ENCODE assay signal across 18 cellular contexts in genomic region chr2:44679584-44679983, GRCh38.
DNase-seq lines count a peak whose midpoint lies in the region; ATAC-seq, FAIRE-seq and TF ChIP-seq lines count a peak whose summit lies in the region.
"Had no signal": no experiment of that assay in that cellular context is flagged by ENCODE, and none has a peak within 500 bp of the region (broad histone marks: within the 10 kb centered on the region; RNA-seq: fewer than 3 reads in every experiment).

No MANE protein-coding gene starts in this region.

- TF ChIP-seq POLR2A in H1 (IDR thresholded peaks at IDR 0.05; ENCODE audit: control extremely low read depth in 1 of 2, low read depth in 2 of 2, low read length in 2 of 2): no peak
- no peak for TF ChIP-seq POLR2A in gastrocnemius medialis (IDR thresholded peaks at IDR 0.05)

- no peaks in the 10 kb centered on the region for H3K23me2 ChIP-seq in H1 (ENCODE audit: low read depth, low read length)

- H3K79me2 ChIP-seq in H1 (ENCODE audit: control insufficient read depth in 1 of 2, insufficient read depth in 2 of 2, low read length in 2 of 2): no peaks in the 10 kb centered on the region

- no peak overlapping the region for H2BK5ac ChIP-seq in H1 (ENCODE audit: low read depth, low read length)

- H3K36me3 ChIP-seq in H1 (ENCODE audit: control insufficient read depth in 2 of 4, insufficient read depth in 4 of 4, low read length in 3 of 4) (no peaks in the 10 kb centered on the region), gastrocnemius medialis (no peaks in the 10 kb centered on the region)

- ATAC-seq in Right ventricle myocardium superior (ENCODE audit: poor library complexity) (peak; percentile 90), gastrocnemius medialis (peak; percentile 93 to 99), HG02678 (IDR thresholded peaks at IDR 0.05; ENCODE audit: unreplicated experiment) (no peak)
- ATAC-seq: GM12878, Panc1 had no signal

- H3K56ac ChIP-seq in H1 (replicated peaks; ENCODE audit: insufficient read length, low read depth, low read length): no peak overlapping the region

- H4K91ac ChIP-seq in H1 (replicated peaks; ENCODE audit: insufficient read length, low read length): no peak overlapping the region

- H3K79me1 ChIP-seq in H1 (ENCODE audit: low read depth, low read length): 0 out of 2 replicates have a peak, but pooled peaks cover 2% of the 10 kb centered on the region

- H3K4ac ChIP-seq in H1 (replicated peaks; ENCODE audit: insufficient read length, low read depth, low read length): no peak overlapping the region

- 82% methylated on average over 4 of the region's 4 CpGs; no CpG with 5 or more reads in 1 of the 2 experiments for WGBS in H1 (ENCODE audit: extremely low coverage in 1 of 2, insufficient coverage in 1 of 2, insufficient read length in 1 of 2, insufficient replicate concordance in 2 of 2, low coverage in 1 of 2, low lambda C conversion rate in 2 of 2, missing lambda C conversion rate in 1 of 2), 2 experiments

- DNase-seq in DMS153 treated with DMSO at 0.1 percent for 48 hours (lab: John Stamatoyannopoulos, UW; ENCODE audit: unreplicated experiment): peak; percentile 15
- no peak for DNase-seq in DMS153 (lab: John Stamatoyannopoulos, UW)
- no peak for DNase-seq in Right ventricle myocardium superior
- no peak for DNase-seq in cardiac septum (ENCODE audit: low spot score)
- DNase-seq in H1 (ENCODE audit: low read depth in 1 of 2, low spot score in 2 of 2): no peak
- peak in 1 of 2 donors; percentile 19 for DNase-seq in gastrocnemius medialis
- no peak for DNase-seq in dorsolateral prefrontal cortex
- DNase-seq: 8988T, COR-L47, DMS79, HCEC 1CT, NCI-H1694, NCI-H748 treated with DMSO at 0.1 percent for 48 hours, SHP77 had no signal

- H2BK12ac ChIP-seq in H1 (ENCODE audit: low read depth, low read length): no peak overlapping the region

- in situ Hi-C loops in gastrocnemius medialis (cut with MboI; ENCODE audit: low sequenced_read_pairs in 4 of 4): no loop called here

- no peak overlapping the region for H3K14ac ChIP-seq in H1 (ENCODE audit: insufficient read length)

- no peak overlapping the region for H2AK5ac ChIP-seq in H1 (ENCODE audit: low read depth, low read length)

- no peaks in the 10 kb centered on the region for H3K9me3 ChIP-seq in H1 (ENCODE audit: insufficient read depth in 2 of 2, low read depth in 1 of 2, low read length in 1 of 2)
- H3K9me3 ChIP-seq in gastrocnemius medialis: no peaks in the 10 kb centered on the region

- H2BK120ac ChIP-seq in H1 (replicated peaks; ENCODE audit: low read depth, low read length): no peak overlapping the region

- H3K27me3 ChIP-seq in H1 (replicated peaks in 1 of 4; ENCODE audit: control insufficient read depth in 3 of 4, extremely low read depth in 1 of 4, insufficient read depth in 3 of 4, low read length in 3 of 4) (no peaks in the 10 kb centered on the region), gastrocnemius medialis (no peaks in the 10 kb centered on the region), dorsolateral prefrontal cortex (no peaks in the 10 kb centered on the region)

- H3K23ac ChIP-seq in H1 (ENCODE audit: insufficient read length): no peak overlapping the region

- no peak for TF ChIP-seq EP300 in H1 (IDR thresholded peaks at IDR 0.05; ENCODE audit: borderline replicate concordance in 1 of 2, low read depth in 2 of 2, low read length in 2 of 2)

- no peak overlapping the region for H2BK20ac ChIP-seq in H1 (ENCODE audit: low read length)

- H3K4me2 ChIP-seq in H1 (ENCODE audit: insufficient read depth in 1 of 2, low read depth in 2 of 2, low read length in 2 of 2): no peak overlapping the region

- CTCF ChIA-PET in H1 (lab: Charles Lee; ENCODE audit: partially characterized antibody): no interaction called here

- H3K27ac ChIP-seq in H1 (ENCODE audit: low read depth, low read length): no peak overlapping the region
- peak overlapping the region; percentile 25 to 67 (median 56) for H3K27ac ChIP-seq in gastrocnemius medialis
- H3K27ac ChIP-seq in dorsolateral prefrontal cortex: no peak overlapping the region
- H3K27ac ChIP-seq: C4-2B had no signal

- TF ChIP-seq CTCF in H1 (IDR thresholded peaks at IDR 0.05; ENCODE audit: control extremely low read depth in 1 of 3, insufficient read depth in 1 of 3, low read depth in 1 of 3, low read length in 3 of 3) (no peak), gastrocnemius medialis (IDR thresholded peaks at IDR 0.05 in 4 of 5, conservative IDR thresholded peaks at IDR 0.05 in 1 of 5) (no peak), dorsolateral prefrontal cortex (IDR thresholded peaks at IDR 0.05 in 54 of 56, conservative IDR thresholded peaks at IDR 0.05 in 2 of 56; ENCODE audit: low read depth in 1 of 56, partially characterized antibody in 56 of 56) (no peak)

- POLR2A ChIA-PET in H1 (lab: Charles Lee; ENCODE audit: partially characterized antibody): no interaction called here

- H3K4me1 ChIP-seq in H1 (replicated peaks in 1 of 4; ENCODE audit: control insufficient read depth in 3 of 4, insufficient read depth in 4 of 4, low read length in 3 of 4): peaks cover 0 to 15% (median 7%) of the 10 kb centered on the region in 4 experiments; a peak in 5 of 7 replicates
- H3K4me1 ChIP-seq in gastrocnemius medialis: peaks cover 21 to 22% of the 10 kb centered on the region in 2 donors

- no peaks in the 10 kb centered on the region for H4K20me1 ChIP-seq in H1 (replicated peaks in 1 of 2; ENCODE audit: control insufficient read depth in 1 of 2, insufficient read depth in 2 of 2, low read length in 2 of 2)

- no peak overlapping the region for H2AFZ ChIP-seq in H1 (ENCODE audit: low read length)

- no peak overlapping the region for H4K5ac ChIP-seq in H1 (ENCODE audit: insufficient read length, low read depth, low read length)

- no peak overlapping the region for H3K9ac ChIP-seq in H1 (replicated peaks in 1 of 4; ENCODE audit: extremely low read depth in 1 of 4, low read depth in 3 of 4, low read length in 3 of 4)

- H3K4me3 ChIP-seq in H1 (ENCODE audit: extremely low read depth in 1 of 4, insufficient read depth in 2 of 4, low read depth in 3 of 4, low read length in 4 of 4) (no peak overlapping the region), gastrocnemius medialis (peak overlapping the region in 3 of 4 donors; percentile 5 to 14 (median 12)), dorsolateral prefrontal cortex (no peak overlapping the region)
- H3K4me3 ChIP-seq: GM12878 had no signal

- intact Hi-C loops in Right ventricle myocardium superior (cut with DNase I): no loop called here
- intact Hi-C loops in cardiac septum (cut with DNase I): no loop called here
- intact Hi-C loops in gastrocnemius medialis (cut with DNase I; ENCODE audit: low total_unique reads): no loop called here
- intact Hi-C loops in dorsolateral prefrontal cortex (cut with DNase I): no loop called here

- no peak overlapping the region for H3K18ac ChIP-seq in H1 (ENCODE audit: extremely low read depth, low read length)

- no peak for TF ChIP-seq RAD21 in H1 (IDR thresholded peaks at IDR 0.05 in 1 of 2, conservative IDR thresholded peaks at IDR 0.05 in 1 of 2; ENCODE audit: low read depth in 2 of 2, low read length in 2 of 2)

- peak; percentile 13 for FAIRE-seq in H1 (lab: Jason Lieb, UNC)
- FAIRE-seq: GM12878 had no signal

- H4K8ac ChIP-seq in H1 (ENCODE audit: extremely low read depth, insufficient read depth, low read length): no peak overlapping the region

- no peak overlapping the region for H2BK15ac ChIP-seq in H1 (ENCODE audit: low read length)

TF ChIP-seq in H1, 55 proteins besides CTCF, POLR2A, EP300 and RAD21:
- TF ChIP-seq ASH2L (IDR thresholded peaks at IDR 0.05; ENCODE audit: low read length) (no peak), PHF8 (conservative IDR thresholded peaks at IDR 0.05; ENCODE audit: low read depth, low read length) (no peak), E2F6 (IDR thresholded peaks at IDR 0.05) (no peak), GTF2F1 (IDR thresholded peaks at IDR 0.05; ENCODE audit: borderline replicate concordance, low read depth, low read length) (no peak), KDM5A (IDR thresholded peaks at IDR 0.05; ENCODE audit: low read length) (no peak), NRF1 (IDR thresholded peaks at IDR 0.05; ENCODE audit: low read depth, low read length) (no peak), HDAC6 (IDR thresholded peaks at IDR 0.05; ENCODE audit: low read depth, low read length) (no peak), RXRA (IDR thresholded peaks at IDR 0.05; ENCODE audit: insufficient read depth, low read depth, low read length) (no peak)
TF ChIP-seq in H1: peak in this region for 0.

Comparison
In these comparisons a context has a peak if more than half of its experiments do, and no peak if none do; other contexts are left out.
1. H3K27ac ChIP-seq: peak in gastrocnemius medialis (4 of 4); none in H1 (single experiment) and dorsolateral prefrontal cortex (0 of 59).
2. H3K4me3 ChIP-seq: peak in gastrocnemius medialis (3 of 4); none in H1 (0 of 4) and dorsolateral prefrontal cortex (0 of 59).